ENCODE assay signal across 8 cellular contexts in genomic region chr14:61470954-61471279, GRCh38.
A peak's percentile ranks its signal among the peaks of the same experiment; 100 is the strongest.
DNase-seq lines count a peak whose midpoint lies in the region; ATAC-seq and TF ChIP-seq lines count a peak whose summit lies in the region.

No MANE protein-coding gene starts in this region.

- H3K36me3 Mint-ChIP-seq in osteocyte (ENCODE audit: unreplicated experiment) = no peaks in the 10 kb centered on the region

- no peak for DNase-seq in PC-3
- DNase-seq in effector memory CD4-positive, alpha-beta T cell = no peak
- no peak for DNase-seq in osteocyte (ENCODE audit: extremely low spot score, unreplicated experiment)
- DNase-seq in NOMO-1 treated with dmso at 0.1 percent for 144 hours (lab: John Stamatoyannopoulos, UW; ENCODE audit: unreplicated experiment) = no peak

- peak overlapping the region; percentile 92 for H3K27ac Mint-ChIP-seq in osteocyte (ENCODE audit: unreplicated experiment)

- H3K36me3 ChIP-seq in BLaER1 treated with 17β-estradiol and CSF1 and Interleukin-3, amounts not matched to agents 10 nM and 100 nM = 0 out of 22 replicates have a peak, but pooled peaks cover 0 to 9% (median 0%) of the 10 kb centered on the region in 11 experiments
- no peaks in the 10 kb centered on the region for H3K36me3 ChIP-seq in PC-3 (ENCODE audit: low read depth, low read length)
- peaks cover 32% of the 10 kb centered on the region for H3K36me3 ChIP-seq in effector memory CD4-positive, alpha-beta T cell (ENCODE audit: control insufficient read depth, insufficient read depth, low read length)

- POLR2A ChIA-PET in PC-3 (lab: Charles Lee; ENCODE audit: unreplicated experiment) = interaction anchor here (0.7 kb wide), 2 partner anchors 193 to 264 kb away, joined by 3 to 7 read pairs; no protein-coding TSS in a partner anchor

- H3K4me1 Mint-ChIP-seq in osteocyte (ENCODE audit: unreplicated experiment) = peaks cover 54% of the 10 kb centered on the region

- no peaks in the 10 kb centered on the region for H3K9me2 ChIP-seq in PC-3 (replicated peaks; ENCODE audit: low read length)

- H3K79me2 ChIP-seq in PC-3 (ENCODE audit: low read length) = peaks cover 21% of the 10 kb centered on the region

- no peaks in the 10 kb centered on the region for H3K9me3 ChIP-seq in BLaER1 treated with 17β-estradiol and CSF1 and Interleukin-3, amounts not matched to agents 10 nM and 100 nM (replicated peaks in 1 of 11)
- no peaks in the 10 kb centered on the region for H3K9me3 ChIP-seq in PC-3 (ENCODE audit: low read length)
- H3K9me3 ChIP-seq in effector memory CD4-positive, alpha-beta T cell (ENCODE audit: control insufficient read depth, low read length) = no peaks in the 10 kb centered on the region

- peak overlapping the region; percentile 67 for H3K4me3 Mint-ChIP-seq in osteocyte (ENCODE audit: unreplicated experiment)

- ATAC-seq in PC-3 = no peak
- no peak for ATAC-seq in GM18520 (IDR thresholded peaks at IDR 0.05; ENCODE audit: unreplicated experiment)
- ATAC-seq in HG03025 (IDR thresholded peaks at IDR 0.05; ENCODE audit: low FRiP score, unreplicated experiment) = no peak
- ATAC-seq in HG03439 (IDR thresholded peaks at IDR 0.05; ENCODE audit: unreplicated experiment) = no peak

- peak overlapping the region; percentile 73 to 93 (median 85); a peak in 21 of 22 replicates for H3K9ac ChIP-seq in BLaER1 treated with 17β-estradiol and CSF1 and Interleukin-3, amounts not matched to agents 10 nM and 100 nM
- H3K9ac ChIP-seq in PC-3 (ENCODE audit: low read length) = peak overlapping the region; percentile 83

- H4K20me1 ChIP-seq in BLaER1 treated with 17β-estradiol and CSF1 and Interleukin-3, amounts not matched to agents 10 nM and 100 nM = no peaks in the 10 kb centered on the region
- H4K20me1 ChIP-seq in PC-3 (ENCODE audit: low read length) = no peaks in the 10 kb centered on the region

- CTCF ChIA-PET in PC-3 (lab: Charles Lee) = interaction anchor here (0.6 to 1.4 kb wide), 3 partner anchors 20 to 92 kb away, joined by 3 to 8 read pairs (median 4); no protein-coding TSS in a partner anchor

- H3K27me3 Mint-ChIP-seq in osteocyte (ENCODE audit: unreplicated experiment) = no peaks in the 10 kb centered on the region

- no peak overlapping the region for H2AFZ ChIP-seq in PC-3 (ENCODE audit: low read length)

- intact Hi-C loops in PC-3 (cut with micrococcal nuclease) = loop anchor here (2.0 to 10.0 kb wide), 3 partner anchors 168 to 554 kb away; no protein-coding TSS in a partner anchor

- H3K9me3 Mint-ChIP-seq in osteocyte (ENCODE audit: unreplicated experiment) = no peaks in the 10 kb centered on the region

- H3K27ac ChIP-seq in BLaER1 treated with 17β-estradiol and CSF1 and Interleukin-3, amounts not matched to agents 10 nM and 100 nM = peak overlapping the region; percentile 74 to 100 (median 100); a peak in 21 of 22 replicates
- H3K27ac ChIP-seq in PC-3 (ENCODE audit: low read length) = peak overlapping the region; percentile 93
- H3K27ac ChIP-seq in effector memory CD4-positive, alpha-beta T cell (ENCODE audit: insufficient read depth, low read length, poor library complexity, severe bottlenecking) = peak overlapping the region; percentile 78

- H3F3A ChIP-seq in PC-3 (ENCODE audit: low read length, unreplicated experiment) = peaks cover 4% of the 10 kb centered on the region

- peaks cover 69 to 100% (median 85%) of the 10 kb centered on the region in 10 experiments for H3K4me1 ChIP-seq in BLaER1 treated with 17β-estradiol and CSF1 and Interleukin-3, amounts not matched to agents 10 nM and 100 nM
- H3K4me1 ChIP-seq in PC-3 (ENCODE audit: insufficient read depth, low read length) = peaks cover 58% of the 10 kb centered on the region
- peaks cover 65% of the 10 kb centered on the region for H3K4me1 ChIP-seq in effector memory CD4-positive, alpha-beta T cell (ENCODE audit: control insufficient read depth, insufficient read depth, low read length, poor library complexity, severe bottlenecking)

- BruUV-seq in PC-3 (replicated peaks; lab: Mats Ljungman, UMichigan) = no TSS peak

- no peak for TF ChIP-seq CTCF in PC-3 (conservative IDR thresholded peaks at IDR 0.05; ENCODE audit: low read depth, low read length)
- TF ChIP-seq CTCF in osteocyte (IDR thresholded peaks at IDR 0.05) = no peak

- peak overlapping the region in 2 of 10 experiments; percentile 47 to 62; a peak in 3 of 20 replicates for H3K4me3 ChIP-seq in BLaER1 treated with 17β-estradiol and CSF1 and Interleukin-3, amounts not matched to agents 10 nM and 100 nM
- no peak overlapping the region for H3K4me3 ChIP-seq in PC-3 (ENCODE audit: low read length)
- no peak overlapping the region for H3K4me3 ChIP-seq in effector memory CD4-positive, alpha-beta T cell (ENCODE audit: insufficient read depth, low read depth, low read length, poor library complexity, severe bottlenecking)

- peak overlapping the region; percentile 84 to 95 (median 91) for H3K4me2 ChIP-seq in BLaER1 treated with 17β-estradiol and CSF1 and Interleukin-3, amounts not matched to agents 10 nM and 100 nM
- H3K4me2 ChIP-seq in PC-3 (ENCODE audit: low read length) = peak overlapping the region; percentile 91

- no peaks in the 10 kb centered on the region for H3K27me3 ChIP-seq in BLaER1 treated with 17β-estradiol and CSF1 and Interleukin-3, amounts not matched to agents 10 nM and 100 nM
- H3K27me3 ChIP-seq in PC-3 (ENCODE audit: low read length) = no peaks in the 10 kb centered on the region
- H3K27me3 ChIP-seq in effector memory CD4-positive, alpha-beta T cell (replicated peaks; ENCODE audit: control insufficient read depth, insufficient read depth, low read length, poor library complexity, severe bottlenecking) = no peaks in the 10 kb centered on the region
